ENCODE assay signal across 14 cellular contexts in genomic region chr1:151867785-151868403, GRCh38. TPM values are rescaled to one million over a fixed set of nuclear protein-coding genes. Genes with fewer than 3 reads are reported as not detected.
A peak's percentile ranks its signal among the peaks of the same experiment; 100 is the strongest.
DNase-seq lines count a peak whose midpoint lies in the region; ATAC-seq, FAIRE-seq and TF ChIP-seq lines count a peak whose summit lies in the region.
"Had no signal": no experiment of that assay in that cellular context is flagged by ENCODE, and none has a peak within 500 bp of the region (broad histone marks: within the 10 kb centered on the region; RNA-seq: fewer than 3 reads in every experiment).

No MANE protein-coding gene starts in this region.

- H3K36me3 ChIP-seq in adipocyte (ENCODE audit: control insufficient read depth, insufficient read depth, low read length, severe bottlenecking) = no peaks in the 10 kb centered on the region

- CTCF ChIA-PET in AG04450 (lab: Charles Lee) = no interaction called here

- H3K27me3 ChIP-seq in AG04450 (ENCODE audit: control insufficient read depth, insufficient read depth, low read length) (peaks cover 6% of the 10 kb centered on the region), adipocyte (replicated peaks; ENCODE audit: control insufficient read depth, insufficient read depth, low read length) (no peaks in the 10 kb centered on the region)

- ATAC-seq in GM21619 (IDR thresholded peaks at IDR 0.05; ENCODE audit: unreplicated experiment) = no peak
- ATAC-seq: activated CD8-positive, alpha-beta memory T cell treated with anti-CD3 and anti-CD28 coated beads, Interleukin-2, amount 10 ng/mL, durations not matched to agents 7 days and 5 days had no signal

- H3K9me3 ChIP-seq in AG04450 (ENCODE audit: control insufficient read depth, insufficient read depth, low read length) (no peaks in the 10 kb centered on the region), adipocyte (ENCODE audit: control insufficient read depth, low read length) (no peaks in the 10 kb centered on the region)

- no peak for FAIRE-seq in GM19239 (lab: Jason Lieb, UNC)
- FAIRE-seq: GM18507, urothelium cell line had no signal

- H3K4me3 ChIP-seq in AG04450 (ENCODE audit: low read depth, low read length) = no peak overlapping the region
- H3K4me3 ChIP-seq in adipocyte (ENCODE audit: low read length) = peak overlapping the region; percentile 31

- H3K9ac ChIP-seq in adipocyte (ENCODE audit: low read length) = peak overlapping the region; percentile 48

- POLR2A ChIA-PET in AG04450 (lab: Yijun Ruan, JAX) = no interaction called here

- DNase-seq in AG04450 (ENCODE audit: low read depth, low spot score) = no peak
- DNase-seq in HS-27A (ENCODE audit: low read depth) = peak; percentile 26
- peak; percentile 68 for DNase-seq in adipocyte (ENCODE audit: low read depth)
- peak; percentile 91 for DNase-seq in iris pigment epithelial cell (ENCODE audit: low read depth)
- no peak for DNase-seq in GM10266 (ENCODE audit: extremely low spot score)
- DNase-seq in effector CD8-positive, alpha-beta T cell (lab: John Stamatoyannopoulos, UW) = no peak
- no peak for DNase-seq in GM19239 (ENCODE audit: insufficient read length, low spot score)
- DNase-seq: activated CD8-positive, alpha-beta memory T cell treated with anti-CD3 and anti-CD28 coated beads, Interleukin-2, amount 10 ng/mL, durations not matched to agents 7 days and 5 days; Calu3; GOT3; NCI-H2029 had no signal

- H3K27ac ChIP-seq in AG04450 (ENCODE audit: low read depth, low read length) = peak overlapping the region; percentile 48

- H3K4me1 ChIP-seq in adipocyte (ENCODE audit: control insufficient read depth, insufficient read depth, low read length) = peaks cover 23% of the 10 kb centered on the region

- no peak for TF ChIP-seq CTCF in AG04450 (IDR thresholded peaks at IDR 0.05; ENCODE audit: low read depth, low read length)
- no peak for TF ChIP-seq CTCF in GM10266 (IDR thresholded peaks at IDR 0.05; ENCODE audit: control insufficient read depth, insufficient read depth, low read depth, missing control alignments)

RNA-seq across cellular contexts. Expression of gene THEM5, which starts 14.4 kb away (rescaled TPM):
- polyA plus RNA-seq in AG04450 (2011; rRNA removed) = not detected in 2 replicates
- not detected in 2 replicates for polyA minus RNA-seq in AG04450 (2011; rRNA and poly(A)+ RNA removed)

RNA-seq across cellular contexts. Expression of gene C2CD4D, which starts 28.3 kb away (rescaled TPM):
- polyA plus RNA-seq in AG04450 (2011; rRNA removed) = not detected in 2 replicates
- polyA minus RNA-seq in AG04450 (2011; rRNA and poly(A)+ RNA removed) = not detected in 2 replicates

RNA-seq across cellular contexts. Expression of gene RORC, which starts 36.3 kb away (rescaled TPM):
- not detected in 2 replicates for polyA plus RNA-seq in AG04450 (2011; rRNA removed)
- polyA minus RNA-seq in AG04450 (2011; rRNA and poly(A)+ RNA removed) = not detected in 2 replicates

RNA-seq across cellular contexts. Expression of gene THEM4, which starts 41.4 kb away (rescaled TPM):
- polyA plus RNA-seq in AG04450 (2011; rRNA removed) = 20.3 and 24.8 TPM in 2 replicates
- 6.6 and 8.3 TPM in 2 replicates for polyA minus RNA-seq in AG04450 (2011; rRNA and poly(A)+ RNA removed)

Comparison
In these comparisons a context has a peak if more than half of its experiments do, and no peak if none do; other contexts are left out.
1. DNase-seq: peak in HS-27A (single experiment), adipocyte (single experiment) and iris pigment epithelial cell (single experiment); none in AG04450 (single experiment), GM10266 (single experiment), effector CD8-positive, alpha-beta T cell (single experiment) and GM19239 (single experiment).